24 cellular contexts compared by ENCODE assay signal in genomic region chr10:75472685-75473084, GRCh38. TPM values are rescaled to one million over a fixed set of nuclear protein-coding genes. Genes with fewer than 3 reads are reported as not detected.
"Had no signal": no experiment of that assay in that cellular context is flagged by ENCODE, and none has a peak within 500 bp of the region (broad histone marks: within the 10 kb centered on the region; RNA-seq: fewer than 3 reads in every experiment).

No MANE protein-coding gene starts in this region.

- H3K36me3 Mint-ChIP-seq: activated naive CD8-positive, alpha-beta T cell treated with anti-CD3 and anti-CD28 coated beads for 36 hours; memory B cell; stimulated activated memory B cell treated with anti-CD40 and anti-IgM and Interleukin-4, amounts not matched to agents 10 μg/mL and 1 μg/mL and 100 μg/mL, for 72 hours had no signal

- H3K36me3 ChIP-seq: esophagus squamous epithelium, gastrocnemius medialis, pancreas, right lobe of liver, upper lobe of left lung had no signal

- H3K27ac ChIP-seq: esophagus squamous epithelium, gastrocnemius medialis, pancreas, right lobe of liver, skin epidermis, testis, upper lobe of left lung had no signal

- DNase-seq: activated CD4-positive, alpha-beta T cell treated with anti-CD3 and anti-CD28 coated beads for 1 hour; activated CD4-positive, alpha-beta T cell treated with anti-CD3 and anti-CD28 coated beads, Interleukin-2, amount 50 U/mL, for 1 hour; activated CD8-positive, alpha-beta memory T cell treated with anti-CD3 and anti-CD28 coated beads for 24 hours; activated CD8-positive, alpha-beta memory T cell treated with anti-CD3 and anti-CD28 coated beads, Interleukin-2, amount 50 U/mL, for 4 hours; activated naive CD4-positive, alpha-beta T cell treated with Interleukin-2 at 50 U/mL for 16 hours; activated naive CD8-positive, alpha-beta T cell treated with anti-CD3 and anti-CD28 coated beads for 36 hours; activated T-cell treated with anti-CD3 and anti-CD28 coated beads, Interleukin-2, amount 50 U/mL, for 4 hours; esophagus squamous epithelium; gastrocnemius medialis; hypothalamus; nephron progenitor cell; pancreas; right lobe of liver; testis; upper lobe of left lung had no signal

- H3K27ac Mint-ChIP-seq: activated naive CD8-positive, alpha-beta T cell treated with anti-CD3 and anti-CD28 coated beads for 36 hours; activated T-helper 2 cell treated with anti-CD3 and anti-CD28 coated beads, Interferon-gamma antibody, Interleukin-2, Interleukin-4, amounts not matched to agents 10 μg/mL and 5 μg/mL and 100 μg/mL, durations not matched to agents 14 hours and 24 hours and 36 hours; memory B cell; nephron progenitor cell; stimulated activated memory B cell treated with anti-CD40 and anti-IgM and Interleukin-4, amounts not matched to agents 10 μg/mL and 1 μg/mL and 100 μg/mL, for 72 hours had no signal

- FAIRE-seq: astrocyte, colon, pancreas, TTC549 had no signal

- ATAC-seq: activated T-cell treated with anti-CD3 and anti-CD28 coated beads, Interleukin-2, amount 50 U/mL, for 4 hours; gastrocnemius medialis; pancreas; stimulated activated memory B cell treated with anti-CD40 and anti-IgM and Interleukin-4, amounts not matched to agents 10 μg/mL and 1 μg/mL and 100 μg/mL, for 72 hours had no signal

- H3K27me3 ChIP-seq: esophagus squamous epithelium, gastrocnemius medialis, pancreas, right lobe of liver, testis, upper lobe of left lung had no signal

- H3K9me3 Mint-ChIP-seq: activated naive CD8-positive, alpha-beta T cell treated with anti-CD3 and anti-CD28 coated beads for 36 hours; activated T-cell treated with anti-CD3 and anti-CD28 coated beads, Interleukin-2, amount 50 U/mL, for 4 hours; activated T-helper 2 cell treated with anti-CD3 and anti-CD28 coated beads, Interferon-gamma antibody, Interleukin-2, Interleukin-4, amounts not matched to agents 10 μg/mL and 5 μg/mL and 100 μg/mL, durations not matched to agents 14 hours and 24 hours and 36 hours; central memory CD8-positive, alpha-beta T cell; memory B cell; stimulated activated memory B cell treated with anti-CD40 and anti-IgM and Interleukin-4, amounts not matched to agents 10 μg/mL and 1 μg/mL and 100 μg/mL, for 72 hours had no signal

- H3K4me3 ChIP-seq: esophagus squamous epithelium, gastrocnemius medialis, pancreas, right lobe of liver, skin epidermis, testis, upper lobe of left lung had no signal

- H3K4me3 Mint-ChIP-seq: activated naive CD8-positive, alpha-beta T cell treated with anti-CD3 and anti-CD28 coated beads for 36 hours; activated T-cell treated with anti-CD3 and anti-CD28 coated beads, Interleukin-2, amount 50 U/mL, for 4 hours; central memory CD8-positive, alpha-beta T cell; memory B cell; nephron progenitor cell; stimulated activated memory B cell treated with anti-CD40 and anti-IgM and Interleukin-4, amounts not matched to agents 10 μg/mL and 1 μg/mL and 100 μg/mL, for 72 hours had no signal

- H3K4me1 Mint-ChIP-seq: activated naive CD8-positive, alpha-beta T cell treated with anti-CD3 and anti-CD28 coated beads for 36 hours; central memory CD8-positive, alpha-beta T cell; memory B cell; stimulated activated memory B cell treated with anti-CD40 and anti-IgM and Interleukin-4, amounts not matched to agents 10 μg/mL and 1 μg/mL and 100 μg/mL, for 72 hours had no signal

- H3K27me3 Mint-ChIP-seq: stimulated activated memory B cell treated with anti-CD40 and anti-IgM and Interleukin-4, amounts not matched to agents 10 μg/mL and 1 μg/mL and 100 μg/mL, for 72 hours had no signal

- H3K9me3 ChIP-seq: esophagus squamous epithelium, gastrocnemius medialis, pancreas, right lobe of liver, testis, upper lobe of left lung had no signal

RNA-seq across cellular contexts. Expression of gene LRMDA, which starts 41.3 kb away (rescaled TPM):
- total RNA-seq: activated naive CD8-positive, alpha-beta T cell treated with anti-CD3 and anti-CD28 coated beads for 36 hours; activated T-cell treated with anti-CD3 and anti-CD28 coated beads, Interleukin-2, amount 50 U/mL, for 4 hours; activated T-helper 2 cell treated with anti-CD3 and anti-CD28 coated beads, Interferon-gamma antibody, Interleukin-2, Interleukin-4, amounts not matched to agents 10 μg/mL and 5 μg/mL and 100 μg/mL, durations not matched to agents 14 hours and 24 hours and 36 hours; T-helper 2 cell treated with Interferon-gamma antibody and Interleukin-4, amounts not matched to agents 100 ng/mL and 5 ng/mL, for 36 hours had no signal
